Comparison of ENCODE assay signal across 25 cellular contexts in the genomic region with DNA sequence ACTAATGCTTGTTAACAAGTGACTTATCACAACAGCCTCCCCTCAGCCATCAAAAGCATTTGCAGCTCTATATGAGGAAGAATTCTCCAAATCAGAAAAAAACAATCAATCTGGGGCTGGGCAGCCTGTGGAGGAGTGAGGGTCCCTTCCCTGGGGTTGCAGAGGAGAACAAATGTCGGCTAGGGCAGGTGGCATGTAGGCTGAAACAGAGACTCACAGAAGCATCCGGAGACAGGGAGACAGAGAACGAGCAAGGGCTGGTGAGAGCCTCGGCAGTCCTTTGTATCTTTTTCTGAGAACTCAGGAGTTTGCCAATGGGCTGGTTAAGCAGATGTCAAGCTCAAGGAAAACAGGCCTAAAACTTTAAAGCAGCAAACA.
"Had no signal": no experiment of that assay in that cellular context is flagged by ENCODE, and none has a peak within 500 bp of the region (broad histone marks: within the 10 kb centered on the region; RNA-seq: fewer than 3 reads in every experiment).

No MANE protein-coding gene starts in this region.

- H3K27ac ChIP-seq: lower lobe of right lung, thoracic aorta, upper lobe of left lung had no signal

- H3K4me1 Mint-ChIP-seq: activated naive CD8-positive, alpha-beta T cell treated with anti-CD3 and anti-CD28 coated beads for 36 hours; naive B cell; T-cell had no signal

- H3K4me1 ChIP-seq: lower lobe of right lung had no signal

- H3K27me3 Mint-ChIP-seq: activated naive CD8-positive, alpha-beta T cell treated with anti-CD3 and anti-CD28 coated beads for 36 hours had no signal

- H3K27ac Mint-ChIP-seq: activated naive CD8-positive, alpha-beta T cell treated with anti-CD3 and anti-CD28 coated beads for 36 hours; activated T-helper 2 cell treated with anti-CD3 and anti-CD28 coated beads, Interferon-gamma antibody, Interleukin-2, Interleukin-4, amounts not matched to agents 10 μg/mL and 5 μg/mL and 100 μg/mL, durations not matched to agents 14 hours and 24 hours and 36 hours; effector memory CD8-positive, alpha-beta T cell; naive B cell; T-cell; T-helper 2 cell treated with Interferon-gamma antibody and Interleukin-4, amounts not matched to agents 5 μg/mL and 100 μg/mL, for 36 hours had no signal

- ATAC-seq: activated T-cell treated with anti-CD3 and anti-CD28 coated beads, Interleukin-2, amount 50 U/mL, for 4 hours; effector memory CD8-positive, alpha-beta T cell; lower lobe of right lung; T-cell had no signal

- H3K9me3 ChIP-seq: esophagus squamous epithelium, gastroesophageal sphincter, lower lobe of right lung, thoracic aorta, upper lobe of left lung had no signal

- H3K4me3 Mint-ChIP-seq: activated naive CD8-positive, alpha-beta T cell treated with anti-CD3 and anti-CD28 coated beads for 36 hours; activated T-cell treated with anti-CD3 and anti-CD28 coated beads, Interleukin-2, amount 50 U/mL, for 4 hours; effector memory CD8-positive, alpha-beta T cell; naive B cell; neural crest cell; T-cell; T-helper 2 cell treated with Interferon-gamma antibody and Interleukin-4, amounts not matched to agents 5 μg/mL and 100 μg/mL, for 36 hours had no signal

- DNase-seq: activated CD4-positive, alpha-beta T cell treated with anti-CD3 and anti-CD28 coated beads for 1 hour; activated CD4-positive, alpha-beta T cell treated with anti-CD3 and anti-CD28 coated beads, Interleukin-2, amount 50 U/mL, for 1 hour; activated CD8-positive, alpha-beta memory T cell treated with anti-CD3 and anti-CD28 coated beads, Interleukin-2, amount 50 U/mL, for 4 hours; activated naive CD4-positive, alpha-beta T cell treated with Interleukin-2 at 50 U/mL for 16 hours; activated naive CD8-positive, alpha-beta T cell treated with anti-CD3 and anti-CD28 coated beads for 36 hours; activated T-cell treated with anti-CD3 and anti-CD28 coated beads, Interleukin-2, amount 50 U/mL, for 4 hours; effector memory CD8-positive, alpha-beta T cell; esophagus squamous epithelium; hypothalamus; left colon; lower lobe of right lung; mesendoderm; naive B cell; occipital lobe; posterior cingulate gyrus; stimulated activated CD4-positive, alpha-beta T cell treated with anti-CD3 and anti-CD28 coated beads, Interleukin-15, amount 100 ng/mL, for 24 hours; stimulated activated naive CD4-positive, alpha-beta T cell; T-cell; upper lobe of left lung had no signal

- H3K36me3 ChIP-seq: esophagus squamous epithelium, gastroesophageal sphincter, lower lobe of right lung, upper lobe of left lung had no signal

- H3K9me3 Mint-ChIP-seq: activated naive CD8-positive, alpha-beta T cell treated with anti-CD3 and anti-CD28 coated beads for 36 hours; activated T-cell treated with anti-CD3 and anti-CD28 coated beads, Interleukin-2, amount 50 U/mL, for 4 hours; activated T-helper 2 cell treated with anti-CD3 and anti-CD28 coated beads, Interferon-gamma antibody, Interleukin-2, Interleukin-4, amounts not matched to agents 10 μg/mL and 5 μg/mL and 100 μg/mL, durations not matched to agents 14 hours and 24 hours and 36 hours; effector memory CD8-positive, alpha-beta T cell; naive B cell; neural crest cell; T-cell; T-helper 2 cell treated with Interferon-gamma antibody and Interleukin-4, amounts not matched to agents 5 μg/mL and 100 μg/mL, for 36 hours had no signal

- H3K4me3 ChIP-seq: esophagus squamous epithelium, gastroesophageal sphincter, lower lobe of right lung, smooth muscle cell, thoracic aorta, upper lobe of left lung had no signal

- H3K27me3 ChIP-seq: esophagus squamous epithelium, gastroesophageal sphincter, upper lobe of left lung had no signal

- H3K36me3 Mint-ChIP-seq: activated naive CD8-positive, alpha-beta T cell treated with anti-CD3 and anti-CD28 coated beads for 36 hours; naive B cell; T-cell had no signal
